Comparison of ENCODE assay signal across 1 cellular context in genomic region chr3:111603679-111604643, GRCh38.
TF ChIP-seq lines count a peak whose summit lies in the region.

No MANE protein-coding gene starts in this region.

TF ChIP-seq in IMR-90, 13 proteins besides CTCF, POLR2A, EP300 and RAD21:
- TF ChIP-seq FOS (IDR thresholded peaks at IDR 0.05; ENCODE audit: low read depth, low read length), result no peak
